12 cellular contexts compared by ENCODE assay signal in genomic region chr1:50275564-50275963, GRCh38.
DNase-seq lines count a peak whose midpoint lies in the region; ATAC-seq and TF ChIP-seq lines count a peak whose summit lies in the region.
"Had no signal": no experiment of that assay in that cellular context is flagged by ENCODE, and none has a peak within 500 bp of the region (broad histone marks: within the 10 kb centered on the region; RNA-seq: fewer than 3 reads in every experiment).

No MANE protein-coding gene starts in this region.

- no peaks in the 10 kb centered on the region for H3K36me3 ChIP-seq in WERI-Rb-1
- no peaks in the 10 kb centered on the region for H3K36me3 ChIP-seq in left ventricle myocardium inferior
- H3K36me3 ChIP-seq: right lobe of liver had no signal

- TF ChIP-seq CTCF in WERI-Rb-1 (IDR thresholded peaks at IDR 0.05; ENCODE audit: low read depth, low read length) (no peak), left ventricle myocardium inferior (IDR thresholded peaks at IDR 0.05; ENCODE audit: borderline replicate concordance) (no peak)

- intact Hi-C loops in left ventricle myocardium inferior (cut with micrococcal nuclease) = no loop called here

- H3K27me3 ChIP-seq in WERI-Rb-1 (ENCODE audit: insufficient read depth, low read depth, severe bottlenecking) (no peaks in the 10 kb centered on the region), left ventricle myocardium inferior (ENCODE audit: low read depth) (peaks cover 62% of the 10 kb centered on the region)
- H3K27me3 ChIP-seq: right lobe of liver had no signal

- no peaks in the 10 kb centered on the region for H3K9me3 ChIP-seq in WERI-Rb-1 (ENCODE audit: severe bottlenecking)
- H3K9me3 ChIP-seq in left ventricle myocardium inferior (replicated peaks) = no peaks in the 10 kb centered on the region
- H3K9me3 ChIP-seq: right lobe of liver had no signal

- H3K4me3 ChIP-seq in WERI-Rb-1 (ENCODE audit: low read depth, low read length) = no peak overlapping the region
- H3K4me3 ChIP-seq in left ventricle myocardium inferior = no peak overlapping the region
- H3K4me3 ChIP-seq: right lobe of liver had no signal

- DNase-seq in SHP77 (lab: John Stamatoyannopoulos, UW) (peak; percentile 23 to 31), SHP77 treated with DMSO at 0.1 percent for 48 hours (lab: John Stamatoyannopoulos, UW) (no peak), NCI-H2196 (lab: John Stamatoyannopoulos, UW; ENCODE audit: unreplicated experiment) (peak; percentile 65), WERI-Rb-1 (peak; percentile 38), germinal center (ENCODE audit: low spot score) (no peak), left ventricle myocardium inferior (no peak)
- DNase-seq in stimulated activated naive CD4-positive, alpha-beta T cell treated with Interleukin-2 at 50 U/mL for 16 hours (lab: John Stamatoyannopoulos, UW) = no peak
- DNase-seq: activated B cell treated with CpG ODN at 0.5 μM for 24 hours; CD8-positive, alpha-beta T cell; effector CD8-positive, alpha-beta T cell; right lobe of liver had no signal

- H3K4me1 ChIP-seq in left ventricle myocardium inferior = no peaks in the 10 kb centered on the region
- H3K4me1 ChIP-seq: right lobe of liver had no signal

- ATAC-seq in HG02885 (IDR thresholded peaks at IDR 0.05; ENCODE audit: poor library complexity, unreplicated experiment) = no peak
- ATAC-seq: CD8-positive, alpha-beta T cell; right lobe of liver had no signal

- no peak overlapping the region for H3K27ac ChIP-seq in WERI-Rb-1
- H3K27ac ChIP-seq in left ventricle myocardium inferior (replicated peaks) = no peak overlapping the region
- H3K27ac ChIP-seq: right lobe of liver had no signal

Comparison
In these comparisons a context has a peak if more than half of its experiments do, and no peak if none do; other contexts are left out.
1. DNase-seq: peak in SHP77 (2 of 2), NCI-H2196 (single experiment) and WERI-Rb-1 (single experiment); none in SHP77 treated with DMSO at 0.1 percent for 48 hours (single experiment), germinal center (single experiment), stimulated activated naive CD4-positive, alpha-beta T cell treated with Interleukin-2 at 50 U/mL for 16 hours (single experiment) and left ventricle myocardium inferior (single experiment).